In the genomic region with DNA sequence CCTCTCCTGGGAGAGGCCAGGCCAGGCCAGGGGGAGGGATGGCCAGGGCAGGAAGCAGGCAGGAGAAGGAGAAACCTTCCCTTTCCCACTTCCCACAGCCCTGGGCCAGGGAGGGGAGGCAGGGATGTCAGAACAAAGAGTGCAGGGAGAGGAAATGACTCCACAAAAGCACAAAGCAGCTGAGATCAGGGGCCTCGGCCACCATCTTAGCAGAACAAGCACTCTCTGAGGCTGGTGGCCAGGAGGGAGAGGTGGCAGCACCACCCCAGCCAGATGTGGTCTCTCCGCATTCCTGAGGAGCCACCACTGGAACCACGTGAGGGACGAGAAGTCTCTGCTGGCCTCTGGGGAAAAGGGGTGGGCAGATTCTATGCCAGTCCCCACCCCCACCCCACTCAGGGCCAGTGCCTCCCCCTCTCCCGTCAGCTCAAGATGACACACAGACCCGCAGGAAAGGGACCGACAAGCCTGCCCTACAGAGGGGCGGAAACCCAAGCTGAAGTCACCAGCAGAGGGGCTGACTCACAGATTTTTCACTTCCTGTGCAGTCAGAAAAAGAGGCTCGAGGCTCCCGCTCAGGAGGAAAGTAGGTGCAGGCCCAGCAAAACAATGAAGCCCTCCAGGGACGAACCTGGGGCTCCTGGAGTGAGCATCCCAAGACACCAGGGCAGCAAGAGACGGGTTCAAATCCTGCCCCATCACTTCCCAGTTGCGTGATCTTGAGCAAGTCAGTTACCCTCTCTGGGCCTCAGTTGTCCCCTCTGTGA, we compare ENCODE assay signal across 8 cellular contexts. TPM values are rescaled to one million over a fixed set of nuclear protein-coding genes. Genes with fewer than 3 reads are reported as not detected.
DNase-seq lines count a peak whose midpoint lies in the region; ATAC-seq and TF ChIP-seq lines count a peak whose summit lies in the region.

No MANE protein-coding gene starts in this region.

- POLR2A ChIA-PET in SK-N-SH (lab: Yijun Ruan, JAX): no interaction called here

- TF ChIP-seq EP300 in SK-N-SH (IDR thresholded peaks at IDR 0.05; ENCODE audit: borderline replicate concordance in 1 of 2, low read depth in 1 of 2, low read length in 1 of 2): peak in 1 of 2 experiments; percentile 75; a peak in 1 of 4 replicates

- no peaks in the 10 kb centered on the region for H3K9me3 ChIP-seq in SK-N-SH
- H3K9me3 ChIP-seq in right cardiac atrium (ENCODE audit: control insufficient read depth, low read length): no peaks in the 10 kb centered on the region

- H3K27ac ChIP-seq in SK-N-SH (ENCODE audit: low read depth in 2 of 2, low read length in 1 of 2): peak overlapping the region in 1 of 2 experiments; percentile 94; a peak in 2 of 4 replicates
- peak overlapping the region; percentile 91 for H3K27ac ChIP-seq in right cardiac atrium (ENCODE audit: low read length)

- intact Hi-C loops in right cardiac atrium (cut with DNase I): no loop called here

- TF ChIP-seq RAD21 in SK-N-SH (IDR thresholded peaks at IDR 0.05; ENCODE audit: low read length): no peak

- no peaks in the 10 kb centered on the region for H3K36me3 ChIP-seq in SK-N-SH (replicated peaks in 1 of 2; ENCODE audit: control insufficient read depth in 1 of 2, insufficient read depth in 2 of 2, low read length in 1 of 2)

- no peaks in the 10 kb centered on the region for H3K9me2 ChIP-seq in SK-N-SH

- 22% methylated on average over 7 of the region's 13 CpGs for WGBS in SK-N-SH (ENCODE audit: low lambda C conversion rate)
- 39% methylated on average over 13 of the region's 13 CpGs for WGBS in right cardiac atrium

- no peaks in the 10 kb centered on the region for H3K27me3 ChIP-seq in SK-N-SH (ENCODE audit: insufficient read depth)
- no peaks in the 10 kb centered on the region for H3K27me3 ChIP-seq in right cardiac atrium (ENCODE audit: control insufficient read depth, insufficient read depth)

- TF ChIP-seq CTCF in SK-N-SH (IDR thresholded peaks at IDR 0.05): no peak

- H3K4me3 ChIP-seq in SK-N-SH (ENCODE audit: low read depth in 2 of 2, low read length in 1 of 2) (0 out of 4 replicates have a peak overlapping the region, but pooled peaks of 1 of the 2 experiments have one; percentile 22), right cardiac atrium (ENCODE audit: low read length) (no peak overlapping the region)

- peaks cover 59% of the 10 kb centered on the region for H3K79me2 ChIP-seq in SK-N-SH (ENCODE audit: insufficient read depth)

- ATAC-seq in GM18858 (IDR thresholded peaks at IDR 0.05; ENCODE audit: unreplicated experiment) (peak; percentile 44), HG03135 (IDR thresholded peaks at IDR 0.05; ENCODE audit: unreplicated experiment) (peak; percentile 53), right cardiac atrium (peak; percentile 44 to 81)

- CTCF ChIA-PET in SK-N-SH (lab: Yijun Ruan, JAX): interaction anchor here (1.0 to 8.4 kb wide), 3 partner anchors 14 to 42 kb away, joined by 3 to 98 read pairs (median 3); no protein-coding TSS in a partner anchor

- H3K4me1 ChIP-seq in SK-N-SH (ENCODE audit: control insufficient read depth in 1 of 2, insufficient read depth in 2 of 2, low read depth in 1 of 2, low read length in 1 of 2): peaks cover 46 to 50% of the 10 kb centered on the region in 2 experiments; a peak in 3 of 4 replicates
- peaks cover 40% of the 10 kb centered on the region for H3K4me1 ChIP-seq in right cardiac atrium (ENCODE audit: control insufficient read depth, insufficient read depth, low read length)

- DNase-seq in SK-N-SH (no peak), right cardiac atrium (peak; percentile 79 to 83 (median 82)), NCI-H1417 (lab: John Stamatoyannopoulos, UW) (no peak), OCI-M2 (lab: John Stamatoyannopoulos, UW; ENCODE audit: unreplicated experiment) (no peak)
- DNase-seq in activated naive CD4-positive, alpha-beta T cell treated with anti-CD3 and anti-CD28 coated beads, Interleukin-2, amount 50 U/mL, for 16 hours: peak; percentile 84
- peak; percentile 82 to 87 for DNase-seq in stimulated activated CD4-positive, alpha-beta T cell treated with anti-CD3 and anti-CD28 coated beads, Interleukin-2, amount 100 ng/mL, for 24 hours

- H3F3A ChIP-seq in SK-N-SH (replicated peaks; ENCODE audit: insufficient read depth): peaks cover 4% of the 10 kb centered on the region

- H3K4me2 ChIP-seq in SK-N-SH: peak overlapping the region; percentile 66

- H4K20me1 ChIP-seq in SK-N-SH (ENCODE audit: insufficient read depth): no peaks in the 10 kb centered on the region

- no peak overlapping the region; the same call in 1 of the 2 replicates for H2AFZ ChIP-seq in SK-N-SH (ENCODE audit: low read depth)

- H3K9ac ChIP-seq in SK-N-SH: peak overlapping the region; percentile 73

TF ChIP-seq in SK-N-SH, 30 proteins besides CTCF, POLR2A, EP300 and RAD21 (continues in another document):
- no peak for TF ChIP-seq RFX5 (IDR thresholded peaks at IDR 0.05; ENCODE audit: low read length)
- no peak for TF ChIP-seq EZH2phosphoT487 (IDR thresholded peaks at IDR 0.05; ENCODE audit: borderline replicate concordance, low read depth)
- TF ChIP-seq, protein P1, sequence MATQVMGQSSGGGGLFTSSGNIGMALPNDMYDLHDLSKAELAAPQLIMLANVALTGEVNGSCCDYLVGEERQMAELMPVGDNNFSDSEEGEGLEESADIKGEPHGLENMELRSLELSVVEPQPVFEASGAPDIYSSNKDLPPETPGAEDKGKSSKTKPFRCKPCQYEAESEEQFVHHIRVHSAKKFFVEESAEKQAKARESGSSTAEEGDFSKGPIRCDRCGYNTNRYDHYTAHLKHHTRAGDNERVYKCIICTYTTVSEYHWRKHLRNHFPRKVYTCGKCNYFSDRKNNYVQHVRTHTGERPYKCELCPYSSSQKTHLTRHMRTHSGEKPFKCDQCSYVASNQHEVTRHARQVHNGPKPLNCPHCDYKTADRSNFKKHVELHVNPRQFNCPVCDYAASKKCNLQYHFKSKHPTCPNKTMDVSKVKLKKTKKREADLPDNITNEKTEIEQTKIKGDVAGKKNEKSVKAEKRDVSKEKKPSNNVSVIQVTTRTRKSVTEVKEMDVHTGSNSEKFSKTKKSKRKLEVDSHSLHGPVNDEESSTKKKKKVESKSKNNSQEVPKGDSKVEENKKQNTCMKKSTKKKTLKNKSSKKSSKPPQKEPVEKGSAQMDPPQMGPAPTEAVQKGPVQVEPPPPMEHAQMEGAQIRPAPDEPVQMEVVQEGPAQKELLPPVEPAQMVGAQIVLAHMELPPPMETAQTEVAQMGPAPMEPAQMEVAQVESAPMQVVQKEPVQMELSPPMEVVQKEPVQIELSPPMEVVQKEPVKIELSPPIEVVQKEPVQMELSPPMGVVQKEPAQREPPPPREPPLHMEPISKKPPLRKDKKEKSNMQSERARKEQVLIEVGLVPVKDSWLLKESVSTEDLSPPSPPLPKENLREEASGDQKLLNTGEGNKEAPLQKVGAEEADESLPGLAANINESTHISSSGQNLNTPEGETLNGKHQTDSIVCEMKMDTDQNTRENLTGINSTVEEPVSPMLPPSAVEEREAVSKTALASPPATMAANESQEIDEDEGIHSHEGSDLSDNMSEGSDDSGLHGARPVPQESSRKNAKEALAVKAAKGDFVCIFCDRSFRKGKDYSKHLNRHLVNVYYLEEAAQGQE (IDR thresholded peaks at IDR 0.05; ENCODE audit: low read depth, low read length): 0 out of 2 replicates have a peak, but pooled peaks have one; percentile 22
- TF ChIP-seq PBX3 (IDR thresholded peaks at IDR 0.05): peak; percentile 79
- peak; percentile 68 for TF ChIP-seq GABPA (IDR thresholded peaks at IDR 0.05; ENCODE audit: low read depth)
- TF ChIP-seq FOSL2 (IDR thresholded peaks at IDR 0.05; ENCODE audit: borderline replicate concordance, low read depth): peak; percentile 87
- peak; percentile 74; the same call in 1 of the 2 replicates for TF ChIP-seq USF1 (IDR thresholded peaks at IDR 0.05; ENCODE audit: borderline replicate concordance, low read depth)
- no peak for TF ChIP-seq FOXJ3 (CRISPR knock-in tag; IDR thresholded peaks at IDR 0.05)
- TF ChIP-seq TCF12 (IDR thresholded peaks at IDR 0.05): peak; percentile 81
- TF ChIP-seq TAF1 (IDR thresholded peaks at IDR 0.05; ENCODE audit: borderline replicate concordance, low read depth, low read length): peak; percentile 35; the same call in 1 of the 2 replicates
- TF ChIP-seq POLR2AphosphoS5 (IDR thresholded peaks at IDR 0.05; ENCODE audit: low read depth, low read length): peak; percentile 39; the same call in 1 of the 2 replicates
- TF ChIP-seq RXRA (IDR thresholded peaks at IDR 0.05; ENCODE audit: borderline replicate concordance, low read depth): peak; percentile 68; the same call in 1 of the 2 replicates

RNA-seq across cellular contexts. Expression of gene ALDH4A1, which starts 24.1 kb away (rescaled TPM):
- polyA plus RNA-seq in SK-N-SH (2012; rRNA removed) (18.5 and 26.2 TPM in 2 replicates), right cardiac atrium (23.6 TPM)
- 11.9 and 17.9 TPM in 2 replicates for polyA plus RNA-seq in SK-N-SH (2012; cell fraction: cytosol; rRNA removed)
- polyA plus RNA-seq in SK-N-SH (2012; cell fraction: nucleus; rRNA removed): 38.5 and 69.7 TPM in 2 replicates
- 10 to 100 TPM; 22.2 to 35.5 (median 27.1) TPM for total RNA-seq in right cardiac atrium

RNA-seq across cellular contexts. Expression of gene IFFO2, which starts 30.0 kb away (rescaled TPM):
- polyA plus RNA-seq in SK-N-SH (2012; rRNA removed) (10.5 TPM in 2 replicates), right cardiac atrium (5.0 TPM)
- polyA plus RNA-seq in SK-N-SH (2012; cell fraction: cytosol; rRNA removed): 8.2 and 9.1 TPM in 2 replicates
- polyA plus RNA-seq in SK-N-SH (2012; cell fraction: nucleus; rRNA removed): 18.5 and 29.7 TPM in 2 replicates
- 10 to 100 TPM in 1 of 4 donors, 1 to 10 TPM in 3; 6.7 to 12.7 (median 8.1) TPM for total RNA-seq in right cardiac atrium

Comparison
In these comparisons a context has a peak if more than half of its experiments do, and no peak if none do; other contexts are left out.
1. DNase-seq: peak in activated naive CD4-positive, alpha-beta T cell treated with anti-CD3 and anti-CD28 coated beads, Interleukin-2, amount 50 U/mL, for 16 hours (single experiment), right cardiac atrium (3 of 3) and stimulated activated CD4-positive, alpha-beta T cell treated with anti-CD3 and anti-CD28 coated beads, Interleukin-2, amount 100 ng/mL, for 24 hours (2 of 2); none in SK-N-SH (single experiment), NCI-H1417 (0 of 3) and OCI-M2 (single experiment).
2. Peak in every context shown above with its lines, with median percentiles within 50 percentile points of each other: ATAC-seq.